11 cellular contexts compared by ENCODE assay signal in genomic region chr10:97914171-97914836, GRCh38.
DNase-seq lines count a peak whose midpoint lies in the region; ATAC-seq and TF ChIP-seq lines count a peak whose summit lies in the region.
"Had no signal": no experiment of that assay in that cellular context is flagged by ENCODE, and none has a peak within 500 bp of the region (broad histone marks: within the 10 kb centered on the region; RNA-seq: fewer than 3 reads in every experiment).

No MANE protein-coding gene starts in this region.

- H3K36me3 ChIP-seq in heart right ventricle, result no peaks in the 10 kb centered on the region
- no peaks in the 10 kb centered on the region for H3K36me3 ChIP-seq in right atrium auricular region
- H3K36me3 ChIP-seq in right lobe of liver, result no peaks in the 10 kb centered on the region
- H3K36me3 ChIP-seq: prostate gland, SJSA1, tibial nerve had no signal

- intact Hi-C loops in heart right ventricle (cut with DNase I), result loop anchor here in 8 of 10 donors (1.0 to 10.0 kb wide), 6 partner anchors 126 to 400 kb away; no protein-coding TSS in a partner anchor
- intact Hi-C loops in right lobe of liver (cut with DNase I), result loop anchor here (5.0 kb wide), 1 partner anchor 128 kb away; no protein-coding TSS in a partner anchor

- DNase-seq in heart right ventricle (no peak), right atrium auricular region (ENCODE audit: low spot score) (no peak), right lobe of liver (peak in 1 of 3 donors; percentile 32), RWPE1 (ENCODE audit: low spot score) (no peak), AG08395 (ENCODE audit: low spot score) (no peak)

- peaks cover 0 to 8% (median 4%) of the 10 kb centered on the region in 7 donors for H3K27me3 ChIP-seq in heart right ventricle
- H3K27me3 ChIP-seq in right atrium auricular region, result no peaks in the 10 kb centered on the region
- H3K27me3 ChIP-seq in right lobe of liver, result no peaks in the 10 kb centered on the region
- H3K27me3 ChIP-seq: tibial nerve had no signal

- TF ChIP-seq POLR2A in right lobe of liver (IDR thresholded peaks at IDR 0.05), result no peak

- no peak for TF ChIP-seq CTCF in heart right ventricle (IDR thresholded peaks at IDR 0.05)
- no peak for TF ChIP-seq CTCF in right atrium auricular region (IDR thresholded peaks at IDR 0.05)
- no peak for TF ChIP-seq CTCF in VCaP (conservative IDR thresholded peaks at IDR 0.05)
- no peak for TF ChIP-seq CTCF in right lobe of liver (IDR thresholded peaks at IDR 0.05)
- no peak for TF ChIP-seq CTCF in RWPE1 (conservative IDR thresholded peaks at IDR 0.05; ENCODE audit: low read depth)

- POLR2A ChIA-PET in RWPE1 (lab: Yijun Ruan, JAX; ENCODE audit: low non-redundant PET), result interaction anchor here (0.8 kb wide), 1 partner anchor 127 kb away, joined by 3 read pairs; no protein-coding TSS in a partner anchor

- H3K4me1 ChIP-seq in heart right ventricle, result peaks cover 0 to 21% (median 9%) of the 10 kb centered on the region in 9 donors
- H3K4me1 ChIP-seq in right atrium auricular region, result peaks cover 0 to 26% of the 10 kb centered on the region in 2 donors
- H3K4me1 ChIP-seq in right lobe of liver, result no peaks in the 10 kb centered on the region
- H3K4me1 ChIP-seq: prostate gland, SJSA1 had no signal

- H3K4me3 ChIP-seq in heart right ventricle (no peak overlapping the region), right atrium auricular region (no peak overlapping the region), right lobe of liver (no peak overlapping the region)
- H3K4me3 ChIP-seq: prostate gland, SJSA1, tibial nerve had no signal

- 47% methylated on average over 10 of the region's 10 CpGs for WGBS in heart right ventricle, 2 donors
- WGBS in right lobe of liver (ENCODE audit: insufficient coverage, low coverage, low lambda C conversion rate, missing lambda C conversion rate), result 22% methylated on average over 3 of the region's 10 CpGs

- H3K9me3 ChIP-seq in heart right ventricle (no peaks in the 10 kb centered on the region), right atrium auricular region (no peaks in the 10 kb centered on the region), right lobe of liver (no peaks in the 10 kb centered on the region)
- H3K9me3 ChIP-seq: prostate gland, SJSA1, tibial nerve had no signal

- ATAC-seq in heart right ventricle (peak in 7 of 8 donors; percentile 3 to 62 (median 19)), right lobe of liver (peak; percentile 4 to 32 (median 24)), GM21447 (IDR thresholded peaks at IDR 0.05; ENCODE audit: unreplicated experiment) (no peak), GM21526 (IDR thresholded peaks at IDR 0.05; ENCODE audit: low FRiP score, unreplicated experiment) (no peak)

- H3K27ac ChIP-seq in heart right ventricle, result no peak overlapping the region
- no peak overlapping the region for H3K27ac ChIP-seq in right atrium auricular region
- H3K27ac ChIP-seq in VCaP, result peak overlapping the region; percentile 24; the same call in 1 of the 2 replicates
- no peak overlapping the region for H3K27ac ChIP-seq in right lobe of liver
- no peak overlapping the region for H3K27ac ChIP-seq in RWPE1
- H3K27ac ChIP-seq: prostate gland, SJSA1, tibial nerve had no signal

- CTCF ChIA-PET in RWPE1 (lab: Yijun Ruan, JAX), result interaction anchor here (0.5 to 3.5 kb wide), 35 partner anchors 8 to 1332 kb away, joined by 3 to 139 read pairs (median 4); no protein-coding TSS in a partner anchor

Comparison
In these comparisons a context has a peak if more than half of its experiments do, and no peak if none do; other contexts are left out.
1. ATAC-seq: peak in heart right ventricle (7 of 8) and right lobe of liver (4 of 4); none in GM21447 (single experiment) and GM21526 (single experiment).